ENCODE assay signal across 12 cellular contexts in the genomic region with DNA sequence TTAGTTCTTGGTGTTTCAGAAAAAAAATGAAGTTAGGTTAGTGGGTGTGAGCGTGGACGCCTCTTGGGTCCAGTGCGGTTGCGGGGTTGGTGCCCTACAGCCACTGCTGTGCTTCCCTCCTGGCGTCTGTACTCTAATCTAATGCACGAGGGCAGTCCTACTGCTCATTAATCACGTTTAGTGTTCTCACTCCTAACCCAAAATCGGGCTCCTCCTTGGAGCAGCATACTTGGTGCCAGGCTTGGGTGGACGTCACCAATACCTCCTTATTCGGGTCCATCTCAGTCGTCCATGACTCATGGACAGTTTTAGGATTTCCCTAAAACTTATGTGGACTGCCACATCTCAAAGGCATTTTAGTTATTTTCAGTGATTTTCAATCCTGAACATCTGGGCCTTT. TPM values are rescaled to one million over a fixed set of nuclear protein-coding genes. Genes with fewer than 3 reads are reported as not detected.
DNase-seq lines count a peak whose midpoint lies in the region; ATAC-seq, FAIRE-seq and TF ChIP-seq lines count a peak whose summit lies in the region.
"Had no signal": no experiment of that assay in that cellular context is flagged by ENCODE, and none has a peak within 500 bp of the region (broad histone marks: within the 10 kb centered on the region; RNA-seq: fewer than 3 reads in every experiment).

No MANE protein-coding gene starts in this region.

- dilution Hi-C loops in keratinocyte (cut with MboI; ENCODE audit: extremely low pct_ligation_motif_present, low sequenced_read_pairs) = no loop called here

- no peaks in the 10 kb centered on the region for H3K27me3 ChIP-seq in HCT116 (ENCODE audit: insufficient read depth, low read length)
- H3K27me3 ChIP-seq in keratinocyte (ENCODE audit: control insufficient read depth, extremely low read depth, insufficient read depth, low read length) = no peaks in the 10 kb centered on the region
- H3K27me3 ChIP-seq in subcutaneous abdominal adipose tissue (ENCODE audit: control insufficient read depth in 5 of 5, insufficient read depth in 4 of 5, low read length in 5 of 5) = no peaks in the 10 kb centered on the region

- RAD21 ChIA-PET in HCT116 (lab: Charles Lee; ENCODE audit: low non-redundant PET in 1 of 2, low total read pairs in 2 of 2, uncharacterized antibody in 2 of 2, unreplicated experiment in 2 of 2) = no interaction called here

- no peaks in the 10 kb centered on the region for H3K36me3 ChIP-seq in HCT116 (ENCODE audit: control insufficient read depth in 1 of 2, insufficient read depth in 2 of 2, low read length in 2 of 2)
- H3K36me3 ChIP-seq in keratinocyte (ENCODE audit: control insufficient read depth in 2 of 2, extremely low read depth in 1 of 2, insufficient read depth in 2 of 2, low read length in 2 of 2) = no peaks in the 10 kb centered on the region
- no peaks in the 10 kb centered on the region for H3K36me3 ChIP-seq in subcutaneous abdominal adipose tissue (ENCODE audit: control insufficient read depth in 5 of 5, insufficient read depth in 5 of 5, low read length in 5 of 5)

- no peak for TF ChIP-seq RAD21 in HCT116 (IDR thresholded peaks at IDR 0.05; ENCODE audit: low read depth)

- H3K4me3 ChIP-seq in HCT116 (replicated peaks in 1 of 2; ENCODE audit: low read depth in 1 of 2, low read length in 2 of 2) (0 out of 4 replicates have a peak overlapping the region, but pooled peaks of 1 of the 2 experiments have one; percentile 44), astrocyte of the spinal cord (ENCODE audit: low read depth, low read length) (no peak overlapping the region), keratinocyte (ENCODE audit: control insufficient read depth in 2 of 3, extremely low read depth in 1 of 3, insufficient read depth in 2 of 3, low read depth in 1 of 3, low read length in 3 of 3) (no peak overlapping the region), subcutaneous abdominal adipose tissue (ENCODE audit: low read depth in 1 of 5, low read length in 5 of 5) (no peak overlapping the region)

- no peaks in the 10 kb centered on the region for H3K9me2 ChIP-seq in HCT116 (ENCODE audit: insufficient read depth)

- intact Hi-C loops in HCT116 (cut with micrococcal nuclease) = loop anchor here (5.0 kb wide), 1 partner anchor 147 kb away; no protein-coding TSS in a partner anchor

- no peak for FAIRE-seq in keratinocyte (lab: Jason Lieb, UNC)

- H2AFZ ChIP-seq in HCT116 (ENCODE audit: low read depth, low read length, poor library complexity, severe bottlenecking) (no peak overlapping the region), keratinocyte (ENCODE audit: control insufficient read depth, low read length) (no peak overlapping the region)

- H3K9me3 ChIP-seq in HCT116 (ENCODE audit: control insufficient read depth in 1 of 2, insufficient read depth in 1 of 2, low read depth in 1 of 2, low read length in 2 of 2) (no peaks in the 10 kb centered on the region), keratinocyte (ENCODE audit: control insufficient read depth, low read depth, low read length) (no peaks in the 10 kb centered on the region), subcutaneous abdominal adipose tissue (ENCODE audit: control insufficient read depth in 5 of 5, low read length in 5 of 5) (no peaks in the 10 kb centered on the region)

- TF ChIP-seq POLR2A in HCT116 (IDR thresholded peaks at IDR 0.05; ENCODE audit: borderline replicate concordance, extremely low read depth, insufficient read depth, insufficient read length) = no peak

- H3K4me1 ChIP-seq in HCT116 (ENCODE audit: control insufficient read depth in 1 of 2, insufficient read depth in 2 of 2, low read length in 2 of 2) (peaks cover 50 to 88% of the 10 kb centered on the region in 2 experiments), keratinocyte (ENCODE audit: control insufficient read depth, extremely low read depth, insufficient read depth, low read length) (peaks cover 99% of the 10 kb centered on the region), subcutaneous abdominal adipose tissue (ENCODE audit: control insufficient read depth in 5 of 5, insufficient read depth in 5 of 5, low read length in 5 of 5) (peaks cover 10 to 68% (median 63%) of the 10 kb centered on the region in 5 donors)

- DNase-seq in HCT116 (ENCODE audit: low read depth, low spot score) = no peak
- DNase-seq in astrocyte of the spinal cord (ENCODE audit: low read depth, low spot score) = peak; percentile 65
- no peak for DNase-seq in keratinocyte (ENCODE audit: low read depth, low spot score)
- no peak for DNase-seq in activated CD8-positive, alpha-beta memory T cell treated with anti-CD3 and anti-CD28 coated beads, Interleukin-2, amount 50 U/mL, for 4 hours
- DNase-seq in dermis blood vessel endothelial cell = no peak
- no peak for DNase-seq in NOMO-1 treated with dmso at 0.1 percent for 144 hours (lab: John Stamatoyannopoulos, UW; ENCODE audit: unreplicated experiment)
- DNase-seq: activated CD4-positive, alpha-beta T cell treated with anti-CD3 and anti-CD28 coated beads, Interleukin-2, amount 50 U/mL, for 48 hours; activated naive CD8-positive, alpha-beta T cell treated with anti-CD3 and anti-CD28 coated beads for 36 hours; NCI-H446 treated with DMSO at 0.1 percent for 48 hours had no signal

- CTCF ChIA-PET in HCT116 (lab: Charles Lee) = no interaction called here

- H3K4me2 ChIP-seq in HCT116 (ENCODE audit: low read length) (peak overlapping the region; percentile 79), keratinocyte (ENCODE audit: control insufficient read depth, extremely low read depth, insufficient read depth, low read depth, low read length) (peak overlapping the region; percentile 82)
- H3K4me2 ChIP-seq: KMS-11 had no signal

- H3K27ac ChIP-seq in HCT116 (ENCODE audit: low read depth, low read length) (peak overlapping the region; percentile 81), keratinocyte (ENCODE audit: control insufficient read depth, insufficient read depth, low read length) (peak overlapping the region; percentile 92), subcutaneous abdominal adipose tissue (ENCODE audit: low read depth, low read length) (peak overlapping the region; percentile 100)
- H3K27ac ChIP-seq: KMS-11 had no signal

- POLR2A ChIA-PET in HCT116 (lab: Charles Lee) = no interaction called here

- no TSS peak for BruUV-seq in HCT116 (replicated peaks; lab: Mats Ljungman, UMichigan)

- in situ Hi-C loops in astrocyte of the spinal cord (cut with HindIII; ENCODE audit: low sequenced_read_pairs) = no loop called here

- H3K9me1 ChIP-seq in keratinocyte (ENCODE audit: control insufficient read depth, extremely low read depth, insufficient read depth, low read length) = peaks cover 3% of the 10 kb centered on the region

- TF ChIP-seq CTCF in HCT116 (IDR thresholded peaks at IDR 0.05 in 2 of 3, conservative IDR thresholded peaks at IDR 0.05 in 1 of 3; ENCODE audit: borderline replicate concordance in 1 of 3, insufficient read depth in 1 of 3, low read depth in 2 of 3, low read length in 2 of 3) (no peak), astrocyte of the spinal cord (IDR thresholded peaks at IDR 0.05; ENCODE audit: low read depth, low read length) (no peak), keratinocyte (optimal IDR thresholded peaks at IDR 0.05 in 1 of 3, IDR thresholded peaks at IDR 0.05 in 1 of 3, conservative IDR thresholded peaks at IDR 0.05 in 1 of 3; ENCODE audit: extremely low read depth in 1 of 3, insufficient read depth in 2 of 3, low read length in 3 of 3) (no peak)

- H3K9ac ChIP-seq in HCT116 (ENCODE audit: low read length) (peak overlapping the region; percentile 49), keratinocyte (ENCODE audit: control insufficient read depth, extremely low read depth, insufficient read depth, low read length) (peak overlapping the region; percentile 62), subcutaneous abdominal adipose tissue (ENCODE audit: low read length in 5 of 5) (peak overlapping the region in 1 of 5 donors; percentile 53)
- H3K9ac ChIP-seq: KMS-11 had no signal

- ATAC-seq in HCT116 = no peak
- no peak for ATAC-seq in HG02973 (IDR thresholded peaks at IDR 0.05; ENCODE audit: unreplicated experiment)

- H3K79me2 ChIP-seq in HCT116 (ENCODE audit: insufficient read depth, low read length) = peaks cover 99% of the 10 kb centered on the region
- H3K79me2 ChIP-seq in keratinocyte (ENCODE audit: control insufficient read depth, insufficient read depth, low read length) = peaks cover 91% of the 10 kb centered on the region

- H4K20me1 ChIP-seq in HCT116 (ENCODE audit: insufficient read depth) = 0 out of 2 replicates have a peak, but pooled peaks cover 3% of the 10 kb centered on the region
- H4K20me1 ChIP-seq in keratinocyte (ENCODE audit: control insufficient read depth, extremely low read depth, insufficient read depth, low read length) = no peaks in the 10 kb centered on the region

TF ChIP-seq in HCT116, 20 proteins besides CTCF, POLR2A, EP300 and RAD21 (continues in another document):
- TF ChIP-seq, protein P1, sequence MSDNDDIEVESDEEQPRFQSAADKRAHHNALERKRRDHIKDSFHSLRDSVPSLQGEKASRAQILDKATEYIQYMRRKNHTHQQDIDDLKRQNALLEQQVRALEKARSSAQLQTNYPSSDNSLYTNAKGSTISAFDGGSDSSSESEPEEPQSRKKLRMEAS (IDR thresholded peaks at IDR 0.05) = no peak
- no peak for TF ChIP-seq SIN3A (IDR thresholded peaks at IDR 0.05; ENCODE audit: low read depth)

RNA-seq across cellular contexts. Expression of a gene that starts 41.6 kb away (rescaled TPM):
- 68.4 TPM for total RNA-seq in HCT116 (2021; ENCODE audit: unreplicated experiment)
- polyA plus RNA-seq in HCT116 (2012) = 31.0 and 40.5 TPM in 2 replicates
- 56.6 to 72.1 TPM (median 57.2 TPM) in 3 replicates for polyA plus RNA-seq in keratinocyte
- 54.4 TPM for polyA plus RNA-seq in keratinocyte (2011; ENCODE audit: low read depth)
- polyA plus RNA-seq in keratinocyte (2011; cell fraction: cytosol; rRNA removed) = 42.3 and 46.0 TPM in 2 replicates
- 227 and 249 TPM in 2 replicates for polyA plus RNA-seq in keratinocyte (2011; cell fraction: nucleus; rRNA removed)
- polyA plus RNA-seq in keratinocyte (2012; ENCODE audit: low replicate concordance) = 33.9 and 54.9 TPM in 2 replicates
- 358 to 455 TPM (median 446 TPM) in 3 replicates for polyA minus RNA-seq in keratinocyte
- 73.3 TPM for polyA minus RNA-seq in keratinocyte (2011; cell fraction: cytosol; rRNA and poly(A)+ RNA removed)
- polyA minus RNA-seq in keratinocyte (2011; cell fraction: nucleus; rRNA and poly(A)+ RNA removed) = 348 and 654 TPM in 2 replicates
- 190 and 204 TPM in 2 replicates for total RNA-seq in dermis blood vessel endothelial cell
